Comparison of ENCODE assay signal across 8 cellular contexts in the genomic region with DNA sequence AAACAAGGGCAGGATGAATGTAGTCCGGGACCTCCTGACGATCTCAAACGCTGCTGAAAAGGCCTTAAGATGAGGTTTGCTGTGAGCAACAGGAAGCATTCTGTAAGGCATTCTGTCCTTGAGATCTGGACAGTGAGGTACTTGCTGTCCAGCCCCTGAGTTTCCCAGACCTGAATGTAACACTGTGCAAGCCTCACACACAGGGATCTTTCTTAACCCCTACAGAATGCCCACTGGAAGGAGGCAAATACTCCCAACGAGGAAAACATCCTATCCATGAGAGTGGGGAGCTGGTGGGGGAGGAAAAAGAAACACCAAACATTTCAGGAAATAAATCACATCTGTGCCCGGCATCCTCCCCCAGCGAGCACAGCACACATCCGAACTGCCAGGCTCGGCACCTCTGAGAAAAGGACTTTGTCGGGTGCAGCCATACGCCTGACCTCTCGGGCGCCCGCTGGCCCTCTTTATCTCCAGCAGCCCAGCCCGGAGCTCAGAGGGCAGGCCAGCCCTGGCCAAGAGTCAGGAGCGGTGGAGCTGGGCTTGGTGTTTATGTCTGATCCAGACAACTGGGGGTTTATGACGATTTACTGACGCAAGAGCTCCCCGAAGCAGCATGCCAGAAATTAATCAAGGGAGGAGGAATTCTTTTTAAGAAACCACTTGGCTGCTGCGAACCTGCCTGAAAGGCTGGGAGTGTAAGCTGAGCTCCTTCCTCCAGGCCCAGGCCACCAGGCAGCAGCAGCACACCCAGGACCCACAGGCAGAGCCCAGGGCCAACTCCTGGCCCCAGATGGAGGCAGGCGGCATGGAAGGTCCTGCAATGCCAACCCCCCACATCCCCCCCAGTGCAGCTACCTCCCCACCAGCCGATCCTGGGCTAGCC.
DNase-seq lines count a peak whose midpoint lies in the region; ATAC-seq and TF ChIP-seq lines count a peak whose summit lies in the region.

No MANE protein-coding gene starts in this region.

- H3K4me3 Mint-ChIP-seq in nephron progenitor cell = peak overlapping the region; percentile 65

- H3K4me1 Mint-ChIP-seq in nephron progenitor cell = peaks cover 70% of the 10 kb centered on the region

- H3K9me3 Mint-ChIP-seq in nephron progenitor cell = peaks cover 4% of the 10 kb centered on the region

- peak; percentile 77 for DNase-seq in AG08395 (ENCODE audit: low spot score)
- DNase-seq in NCI-H226 = peak; percentile 74
- DNase-seq in fibroblast of gingiva (ENCODE audit: low read depth) = peak; percentile 97
- peak; percentile 61 for DNase-seq in nephron progenitor cell
- DNase-seq in NOMO-1 (lab: John Stamatoyannopoulos, UW; ENCODE audit: unreplicated experiment in 2 of 2) = no peak

- H3K36me3 Mint-ChIP-seq in nephron progenitor cell (ENCODE audit: low read depth) = peaks cover 24% of the 10 kb centered on the region

- TF ChIP-seq CTCF in nephron progenitor cell (IDR thresholded peaks at IDR 0.05) = no peak

- no peaks in the 10 kb centered on the region for H3K27me3 Mint-ChIP-seq in nephron progenitor cell (ENCODE audit: low read depth, poor library complexity)

- peak overlapping the region; percentile 94 for H3K27ac Mint-ChIP-seq in nephron progenitor cell

- ATAC-seq in GM21619 (IDR thresholded peaks at IDR 0.05; ENCODE audit: unreplicated experiment) (no peak), HG03521 (IDR thresholded peaks at IDR 0.05; ENCODE audit: unreplicated experiment) (no peak), GM19324 (IDR thresholded peaks at IDR 0.05; ENCODE audit: low FRiP score, unreplicated experiment) (no peak)

Comparison
In these comparisons a context has a peak if more than half of its experiments do, and no peak if none do; other contexts are left out.
1. DNase-seq: peak in AG08395 (single experiment), NCI-H226 (single experiment), fibroblast of gingiva (single experiment) and nephron progenitor cell (single experiment); none in NOMO-1 (0 of 2).